In genomic region chr2:128440666-128441340, GRCh38 we compare ENCODE assay signal across 17 cellular contexts.
DNase-seq lines count a peak whose midpoint lies in the region; ATAC-seq and TF ChIP-seq lines count a peak whose summit lies in the region.
"Had no signal": no experiment of that assay in that cellular context is flagged by ENCODE, and none has a peak within 500 bp of the region (broad histone marks: within the 10 kb centered on the region; RNA-seq: fewer than 3 reads in every experiment).

No MANE protein-coding gene starts in this region.

- no peaks in the 10 kb centered on the region for H3K27me3 Mint-ChIP-seq in osteocyte (ENCODE audit: unreplicated experiment)

- peak; percentile 63 for ATAC-seq in left ventricle myocardium superior
- ATAC-seq in HG03045 (IDR thresholded peaks at IDR 0.05; ENCODE audit: unreplicated experiment), result no peak
- ATAC-seq in GM21447 (IDR thresholded peaks at IDR 0.05; ENCODE audit: unreplicated experiment), result no peak
- ATAC-seq: activated CD4-positive, CD25-positive, alpha-beta regulatory T cell treated with anti-CD3 and anti-CD28 coated beads, Interleukin-2, amount 50 U/mL, for 24 hours; activated T-cell treated with anti-CD3 and anti-CD28 coated beads, Interleukin-2, amount 50 U/mL, for 4 hours; Panc1 had no signal

- no peak for TF ChIP-seq CTCF in VCaP (conservative IDR thresholded peaks at IDR 0.05)
- TF ChIP-seq CTCF in osteocyte (IDR thresholded peaks at IDR 0.05), result no peak

- H3K4me3 Mint-ChIP-seq in osteocyte (ENCODE audit: unreplicated experiment), result no peak overlapping the region
- H3K4me3 Mint-ChIP-seq: activated T-cell treated with anti-CD3 and anti-CD28 coated beads, Interleukin-2, amount 50 U/mL, for 4 hours had no signal

- H3K4me1 Mint-ChIP-seq in osteocyte (ENCODE audit: unreplicated experiment), result peaks cover 25% of the 10 kb centered on the region

- H3K27ac ChIP-seq in VCaP, result peak overlapping the region; percentile 85; the same call in 1 of the 2 replicates
- H3K27ac ChIP-seq: dorsolateral prefrontal cortex, thoracic aorta had no signal

- intact Hi-C loops in left ventricle myocardium superior (cut with micrococcal nuclease), result no loop called here

- H3K9me3 Mint-ChIP-seq in osteocyte (ENCODE audit: unreplicated experiment), result no peaks in the 10 kb centered on the region
- H3K9me3 Mint-ChIP-seq: activated T-cell treated with anti-CD3 and anti-CD28 coated beads, Interleukin-2, amount 50 U/mL, for 4 hours had no signal

- peak; percentile 4 for DNase-seq in D341Med (ENCODE audit: low spot score)
- no peak for DNase-seq in left ventricle myocardium superior
- DNase-seq in osteocyte (ENCODE audit: extremely low spot score, unreplicated experiment), result peak; percentile 84
- no peak for DNase-seq in NCI-H2107 treated with DMSO at 0.1 percent for 48 hours (lab: John Stamatoyannopoulos, UW; ENCODE audit: unreplicated experiment)
- no peak for DNase-seq in Kasumi-1 (lab: John Stamatoyannopoulos, UW)
- DNase-seq: activated T-cell treated with anti-CD3 and anti-CD28 coated beads, Interleukin-2, amount 50 U/mL, for 4 hours; amniotic stem cell; NCI-H1417 treated with DMSO at 0.1 percent for 48 hours; NCI-H510A treated with DMSO at 0.1 percent for 48 hours; T-helper 1 cell had no signal

- no peak overlapping the region for H3K27ac Mint-ChIP-seq in osteocyte (ENCODE audit: unreplicated experiment)

- H3K36me3 Mint-ChIP-seq in osteocyte (ENCODE audit: unreplicated experiment), result no peaks in the 10 kb centered on the region

Comparison
In these comparisons a context has a peak if more than half of its experiments do, and no peak if none do; other contexts are left out.
1. DNase-seq: peak in D341Med (single experiment) and osteocyte (single experiment); none in left ventricle myocardium superior (single experiment), NCI-H2107 treated with DMSO at 0.1 percent for 48 hours (single experiment) and Kasumi-1 (0 of 2).